Comparison of ENCODE assay signal across 24 cellular contexts in the genomic region with DNA sequence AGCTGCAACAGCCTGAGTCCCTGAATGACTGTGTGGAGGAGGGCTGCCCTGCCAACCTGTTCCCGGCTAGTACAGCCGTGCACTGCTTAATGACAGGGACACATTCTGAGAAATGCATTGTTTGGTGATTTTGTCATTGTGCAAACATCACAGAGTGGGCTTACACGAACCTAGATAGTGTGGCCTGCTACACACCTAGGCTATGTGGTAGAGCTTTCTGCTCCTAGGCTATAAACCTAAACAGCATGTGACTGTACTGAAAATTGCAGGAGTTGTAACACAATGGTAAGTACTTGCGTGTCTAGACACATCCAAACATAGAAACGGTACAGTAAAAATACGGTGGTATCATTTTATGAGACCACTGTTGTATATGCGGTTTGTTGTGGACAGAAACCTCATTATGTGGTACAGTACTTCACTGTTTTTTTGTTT. TPM values are rescaled to one million over a fixed set of nuclear protein-coding genes. Genes with fewer than 3 reads are reported as not detected.
A peak's percentile ranks its signal among the peaks of the same experiment; 100 is the strongest.
DNase-seq lines count a peak whose midpoint lies in the region; ATAC-seq, FAIRE-seq and TF ChIP-seq lines count a peak whose summit lies in the region.
"Had no signal": no experiment of that assay in that cellular context is flagged by ENCODE, and none has a peak within 500 bp of the region (broad histone marks: within the 10 kb centered on the region; RNA-seq: fewer than 3 reads in every experiment).

No MANE protein-coding gene starts in this region.

- no peak overlapping the region for H2AK5ac ChIP-seq in IMR-90 (ENCODE audit: low read depth, low read length)

- no peaks in the 10 kb centered on the region for H4K20me1 ChIP-seq in IMR-90 (ENCODE audit: insufficient read depth, low read length)
- no peaks in the 10 kb centered on the region for H4K20me1 ChIP-seq in PC-3 (ENCODE audit: low read length)

- H3K4me1 ChIP-seq in IMR-90 (ENCODE audit: control insufficient read depth, insufficient read depth, low read length) (no peaks in the 10 kb centered on the region), PC-3 (ENCODE audit: insufficient read depth, low read length) (peaks cover 18% of the 10 kb centered on the region), foreskin keratinocyte (peaks cover 12% of the 10 kb centered on the region)
- H3K4me1 ChIP-seq: SJSA1, transverse colon had no signal

- H3K56ac ChIP-seq in IMR-90 (ENCODE audit: extremely low read depth, insufficient read depth, low read length), result no peak overlapping the region

- H3K18ac ChIP-seq in IMR-90 (ENCODE audit: low read depth, low read length), result no peak overlapping the region

- 0 out of 2 replicates have a peak overlapping the region, but pooled peaks have one; percentile 4 for H3K23ac ChIP-seq in IMR-90 (ENCODE audit: low read depth, low read length)

- CTCF ChIA-PET in IMR-90 (lab: Yijun Ruan, JAX), result interaction anchor here (0.7 kb wide), 1 partner anchor 601 kb away, joined by 4 read pairs; no protein-coding TSS in a partner anchor
- CTCF ChIA-PET in PC-3 (lab: Charles Lee), result no interaction called here

- no peak overlapping the region for H2BK15ac ChIP-seq in IMR-90 (ENCODE audit: low read depth, low read length)

- peak; percentile 15 for DNase-seq in DMS79 (lab: John Stamatoyannopoulos, UW)
- no peak for DNase-seq in IMR-90
- DNase-seq in PC-3, result peak; percentile 72
- DNase-seq in foreskin keratinocyte, result peak; percentile 58 to 69
- no peak for DNase-seq in NCI-H345 (lab: John Stamatoyannopoulos, UW)
- no peak for DNase-seq in GM19239 (ENCODE audit: insufficient read length, low spot score)
- DNase-seq in mesenteric fat pad (ENCODE audit: low spot score), result no peak
- DNase-seq in activated naive CD4-positive, alpha-beta T cell treated with Interleukin-2 at 50 U/mL for 16 hours, result no peak
- DNase-seq: activated CD4-positive, alpha-beta T cell treated with anti-CD3 and anti-CD28 coated beads, Interleukin-2, amount 50 U/mL, for 4 hours; activated CD8-positive, alpha-beta memory T cell treated with anti-CD3 and anti-CD28 coated beads, Interleukin-2, amount 50 U/mL, for 48 hours; activated gamma-delta T cell treated with Interleukin-2 at 50 U/mL for 16 hours; adrenal gland; CD4-positive, alpha-beta T cell; NCI-H1930; NCI-H510A; occipital lobe; stimulated activated CD4-positive, alpha-beta T cell treated with anti-CD3 and anti-CD28 coated beads, Interleukin-4, amount 100 ng/mL, for 1 hour; T-helper 17 cell; transverse colon had no signal

- intact Hi-C loops in IMR-90 (cut with micrococcal nuclease), result no loop called here
- intact Hi-C loops in PC-3 (cut with micrococcal nuclease), result no loop called here

- no peak for ATAC-seq in IMR-90 (ENCODE audit: low read depth)
- peak; percentile 98 for ATAC-seq in PC-3
- no peak for ATAC-seq in foreskin keratinocyte
- ATAC-seq: T-helper 17 cell, WTC11 had no signal

- H3K4me3 ChIP-seq in IMR-90 (ENCODE audit: insufficient read depth, low read depth, low read length) (no peak overlapping the region), PC-3 (ENCODE audit: low read length) (no peak overlapping the region)
- H3K4me3 ChIP-seq: adrenal gland, SJSA1, transverse colon had no signal

- POLR2A ChIA-PET in IMR-90 (lab: Charles Lee; ENCODE audit: unreplicated experiment), result no interaction called here
- POLR2A ChIA-PET in PC-3 (lab: Charles Lee; ENCODE audit: unreplicated experiment), result no interaction called here

- H2AK9ac ChIP-seq in IMR-90 (replicated peaks; ENCODE audit: low read depth, low read length, poor library complexity), result no peak overlapping the region

- H4K8ac ChIP-seq in IMR-90 (ENCODE audit: low read depth in 2 of 2, low read length in 2 of 2), result no peak overlapping the region

- H3K9me1 ChIP-seq in IMR-90 (ENCODE audit: insufficient read depth, low read length), result no peaks in the 10 kb centered on the region

- H3K9me2 ChIP-seq in PC-3 (replicated peaks; ENCODE audit: low read length), result no peaks in the 10 kb centered on the region

- H3K27me3 ChIP-seq in IMR-90 (ENCODE audit: control insufficient read depth, insufficient read depth, low read length) (no peaks in the 10 kb centered on the region), PC-3 (ENCODE audit: low read length) (no peaks in the 10 kb centered on the region), foreskin keratinocyte (no peaks in the 10 kb centered on the region)
- H3K27me3 ChIP-seq: adrenal gland, SJSA1, transverse colon had no signal

- BruUV-seq in IMR-90 (replicated peaks; lab: Mats Ljungman, UMichigan) (no TSS peak), PC-3 (replicated peaks; lab: Mats Ljungman, UMichigan) (no TSS peak)

- H3K9ac ChIP-seq in IMR-90 (ENCODE audit: low read depth, low read length) (no peak overlapping the region), PC-3 (ENCODE audit: low read length) (peak overlapping the region; percentile 17; the same call in 1 of the 2 replicates)

- no peak overlapping the region for H3K14ac ChIP-seq in IMR-90 (replicated peaks; ENCODE audit: low read depth, low read length)

- H4K5ac ChIP-seq in IMR-90 (ENCODE audit: low read depth, low read length), result no peak overlapping the region

- TF ChIP-seq POLR2A in IMR-90 (IDR thresholded peaks at IDR 0.05; ENCODE audit: low read depth, low read length), result no peak

- TF ChIP-seq CTCF in IMR-90 (conservative IDR thresholded peaks at IDR 0.05; ENCODE audit: low read depth, low read length), result no peak
- no peak for TF ChIP-seq CTCF in PC-3 (conservative IDR thresholded peaks at IDR 0.05; ENCODE audit: low read depth, low read length)
- no peak for TF ChIP-seq CTCF in foreskin keratinocyte (conservative IDR thresholded peaks at IDR 0.05)

- TF ChIP-seq RAD21 in IMR-90 (IDR thresholded peaks at IDR 0.05; ENCODE audit: low read length), result no peak

- no peak overlapping the region for H4K91ac ChIP-seq in IMR-90 (ENCODE audit: insufficient read depth, low read depth, low read length)

- no peaks in the 10 kb centered on the region; the same call in 1 of the 2 replicates for H3K9me3 ChIP-seq in IMR-90 (ENCODE audit: control insufficient read depth, insufficient read depth, low read length)
- H3K9me3 ChIP-seq in PC-3 (ENCODE audit: low read length), result no peaks in the 10 kb centered on the region
- H3K9me3 ChIP-seq: adrenal gland, transverse colon had no signal

- no peaks in the 10 kb centered on the region for H3K36me3 ChIP-seq in IMR-90 (ENCODE audit: control insufficient read depth, insufficient read depth, low read length)
- no peaks in the 10 kb centered on the region for H3K36me3 ChIP-seq in PC-3 (ENCODE audit: low read depth, low read length)
- H3K36me3 ChIP-seq: adrenal gland, SJSA1, transverse colon had no signal

- H2BK5ac ChIP-seq in IMR-90 (ENCODE audit: low read depth, low read length, poor library complexity, severe bottlenecking), result no peak overlapping the region

- 78% methylated on average over 3 of the region's 7 CpGs; no CpG with 5 or more reads in 1 of the 2 experiments for WGBS in IMR-90 (ENCODE audit: extremely low coverage in 2 of 2, insufficient read length in 1 of 2), 2 experiments

- H2AFZ ChIP-seq in IMR-90 (replicated peaks; ENCODE audit: low read length, poor library complexity) (no peak overlapping the region), PC-3 (ENCODE audit: low read length) (no peak overlapping the region)

- no peak overlapping the region for H2BK120ac ChIP-seq in IMR-90 (ENCODE audit: low read depth, low read length)

- in situ Hi-C loops in IMR-90 (cut with MboI; ENCODE audit: low sequenced_read_pairs), result no loop called here

- dilution Hi-C loops in IMR-90 (cut with HindIII; ENCODE audit: low sequenced_read_pairs, unreplicated experiment), result no loop called here

- FAIRE-seq in GM19239 (lab: Jason Lieb, UNC), result no peak
- FAIRE-seq: frontal cortex had no signal

- H3K79me1 ChIP-seq in IMR-90 (ENCODE audit: low read depth in 1 of 2, low read length in 2 of 2), result no peaks in the 10 kb centered on the region

- no peak overlapping the region for H3K4ac ChIP-seq in IMR-90 (ENCODE audit: low read depth, low read length)

- no peaks in the 10 kb centered on the region for H3K79me2 ChIP-seq in PC-3 (ENCODE audit: low read length)

- H3F3A ChIP-seq in PC-3 (ENCODE audit: low read length, unreplicated experiment), result peaks cover 3% of the 10 kb centered on the region

- H3K27ac ChIP-seq in IMR-90 (ENCODE audit: insufficient read depth, low read length) (no peak overlapping the region), PC-3 (ENCODE audit: low read length) (peak overlapping the region; percentile 85), foreskin keratinocyte (no peak overlapping the region)
- H3K27ac ChIP-seq: adrenal gland, SJSA1, transverse colon had no signal

- H3K4me2 ChIP-seq in IMR-90 (ENCODE audit: low read depth, low read length), result no peak overlapping the region
- H3K4me2 ChIP-seq in PC-3 (ENCODE audit: low read length), result peak overlapping the region; percentile 31; the same call in 1 of the 2 replicates

- H2BK20ac ChIP-seq in IMR-90 (ENCODE audit: low read depth, low read length), result no peak overlapping the region

RNA-seq across cellular contexts. Expression of a gene that starts 35.0 kb away (rescaled TPM):
- total RNA-seq in IMR-90 (2012; rRNA removed) (61.1 and 66.9 TPM in 2 replicates), PC-3 (2014; rRNA removed) (120 and 158 TPM in 2 replicates), foreskin keratinocyte (168 and 176 TPM in 2 replicates), mesenteric fat pad (104 TPM)
- polyA plus RNA-seq in IMR-90 (2012; rRNA removed) (88.8 and 126 TPM in 2 replicates), foreskin keratinocyte (157 and 161 TPM in 2 replicates)
- polyA plus RNA-seq in IMR-90 (2012; cell fraction: cytosol; rRNA removed), result 92.1 and 92.3 TPM in 2 replicates
- 91.0 and 119 TPM in 2 replicates for polyA plus RNA-seq in IMR-90 (2012; cell fraction: nucleus; rRNA removed; ENCODE audit: low replicate concordance)

RNA-seq across cellular contexts. Expression of a gene that starts 42.4 kb away (rescaled TPM):
- 3.9 and 5.2 TPM in 2 replicates for total RNA-seq in IMR-90 (2012; rRNA removed)
- 9.6 and 10.9 TPM in 2 replicates for polyA plus RNA-seq in IMR-90 (2012; rRNA removed)
- polyA plus RNA-seq in IMR-90 (2012; cell fraction: cytosol; rRNA removed), result 7.8 and 9.8 TPM in 2 replicates
- 7.1 and 10.8 TPM in 2 replicates for polyA plus RNA-seq in IMR-90 (2012; cell fraction: nucleus; rRNA removed; ENCODE audit: low replicate concordance)
- 9.4 and 10.1 TPM in 2 replicates for total RNA-seq in PC-3 (2014; rRNA removed)
- total RNA-seq in foreskin keratinocyte, result 9.4 and 11.4 TPM in 2 replicates
- polyA plus RNA-seq in foreskin keratinocyte, result 7.0 and 7.8 TPM in 2 replicates
- total RNA-seq in mesenteric fat pad, result 12.5 TPM

RNA-seq across cellular contexts. Expression of a gene that starts 44.0 kb away (rescaled TPM):
- total RNA-seq in IMR-90 (2012; rRNA removed), result 0.56 and 0.90 TPM in 2 replicates
- polyA plus RNA-seq in IMR-90 (2012; rRNA removed), result 1.6 TPM in 2 replicates
- polyA plus RNA-seq in IMR-90 (2012; cell fraction: cytosol; rRNA removed), result 2.0 and 2.9 TPM in 2 replicates
- 3.4 and 4.5 TPM in 2 replicates for polyA plus RNA-seq in IMR-90 (2012; cell fraction: nucleus; rRNA removed; ENCODE audit: low replicate concordance)
- total RNA-seq in PC-3 (2014; rRNA removed), result 2.5 and 4.7 TPM in 2 replicates
- 2.0 and 2.1 TPM in 2 replicates for total RNA-seq in foreskin keratinocyte
- 3.4 and 3.7 TPM in 2 replicates for polyA plus RNA-seq in foreskin keratinocyte
- 1.1 TPM for total RNA-seq in mesenteric fat pad
- total RNA-seq: kidney epithelial cell had no signal

RNA-seq across cellular contexts. Expression of a gene that starts 45.4 kb away (rescaled TPM):
- total RNA-seq in IMR-90 (2012; rRNA removed) (5.3 and 5.7 TPM in 2 replicates), PC-3 (2014; rRNA removed) (9.5 and 12.9 TPM in 2 replicates), foreskin keratinocyte (11.7 and 12.0 TPM in 2 replicates), mesenteric fat pad (8.3 TPM)
- polyA plus RNA-seq in IMR-90 (2012; rRNA removed) (17.4 and 19.4 TPM in 2 replicates), foreskin keratinocyte (16.6 and 17.7 TPM in 2 replicates)
- polyA plus RNA-seq in IMR-90 (2012; cell fraction: cytosol; rRNA removed), result 16.9 and 38.3 TPM in 2 replicates
- 11.9 and 20.0 TPM in 2 replicates for polyA plus RNA-seq in IMR-90 (2012; cell fraction: nucleus; rRNA removed; ENCODE audit: low replicate concordance)

RNA-seq across cellular contexts. Expression of a gene that starts 59.8 kb away (rescaled TPM):
- not detected in 2 replicates for total RNA-seq in IMR-90 (2012; rRNA removed)
- 0.02 and 0.04 TPM in 2 replicates for polyA plus RNA-seq in IMR-90 (2012; rRNA removed)
- 0.02 and 0.07 TPM in 2 replicates for polyA plus RNA-seq in IMR-90 (2012; cell fraction: cytosol; rRNA removed)
- polyA plus RNA-seq in IMR-90 (2012; cell fraction: nucleus; rRNA removed; ENCODE audit: low replicate concordance), result 0.16 and 0.17 TPM in 2 replicates
- 3.1 and 3.7 TPM in 2 replicates for total RNA-seq in PC-3 (2014; rRNA removed)
- total RNA-seq in foreskin keratinocyte, result not detected in 2 replicates
- 0.06 and 0.07 TPM in 2 replicates for polyA plus RNA-seq in foreskin keratinocyte
- 32.7 TPM for total RNA-seq in mesenteric fat pad
- total RNA-seq: CD4-positive, alpha-beta T cell; kidney epithelial cell; renal cortical epithelial cell; SJSA1; T-helper 17 cell had no signal

Comparison
In these comparisons a context has a peak if more than half of its experiments do, and no peak if none do; other contexts are left out.
1. DNase-seq: peak in DMS79 (single experiment), PC-3 (single experiment) and foreskin keratinocyte (2 of 2); none in IMR-90 (single experiment), NCI-H345 (single experiment), GM19239 (single experiment), mesenteric fat pad (single experiment) and activated naive CD4-positive, alpha-beta T cell treated with Interleukin-2 at 50 U/mL for 16 hours (single experiment).